Comparison of ENCODE assay signal across 14 cellular contexts in genomic region chr14:100405752-100406455, GRCh38. TPM values are rescaled to one million over a fixed set of nuclear protein-coding genes. Genes with fewer than 3 reads are reported as not detected.
DNase-seq lines count a peak whose midpoint lies in the region; ATAC-seq and FAIRE-seq lines count a peak whose summit lies in the region.
"Had no signal": no experiment of that assay in that cellular context is flagged by ENCODE, and none has a peak within 500 bp of the region (broad histone marks: within the 10 kb centered on the region; RNA-seq: fewer than 3 reads in every experiment).

No MANE protein-coding gene starts in this region.

- no peak for ATAC-seq in T-helper 17 cell
- no peak for ATAC-seq in HG03108 (IDR thresholded peaks at IDR 0.05; ENCODE audit: unreplicated experiment)

- H3K4me2 ChIP-seq in BLaER1: peak overlapping the region; percentile 68

- H3K4me1 Mint-ChIP-seq in T-helper 17 cell: peaks cover 42% of the 10 kb centered on the region

- peak overlapping the region; percentile 50 for H3K27ac ChIP-seq in BLaER1
- H3K27ac ChIP-seq: C4-2B had no signal

- 0 out of 2 replicates have a peak, but pooled peaks cover 11% of the 10 kb centered on the region for H4K20me1 ChIP-seq in BLaER1

- peak overlapping the region; percentile 81 for H3K4me3 Mint-ChIP-seq in T-helper 17 cell
- H3K4me3 Mint-ChIP-seq: activated B cell treated with CpG ODN at 0.5 μM for 24 hours had no signal

- H3K4me1 ChIP-seq in BLaER1: peaks cover 40% of the 10 kb centered on the region

- H3K27ac Mint-ChIP-seq in T-helper 17 cell: peak overlapping the region; percentile 91
- H3K27ac Mint-ChIP-seq: activated B cell treated with CpG ODN at 0.5 μM for 24 hours had no signal

- no peaks in the 10 kb centered on the region for H3K36me3 ChIP-seq in BLaER1

- H3K9ac ChIP-seq in BLaER1: peak overlapping the region; percentile 51; the same call in 1 of the 2 replicates

- no peaks in the 10 kb centered on the region for H3K27me3 ChIP-seq in BLaER1

- H3K36me3 Mint-ChIP-seq in T-helper 17 cell (ENCODE audit: low read depth): peaks cover 2% of the 10 kb centered on the region

- FAIRE-seq in GM19239 (lab: Jason Lieb, UNC): no peak
- FAIRE-seq: astrocyte, frontal cortex had no signal

- H3K4me3 ChIP-seq in BLaER1: no peak overlapping the region

- DNase-seq in COLO668 (lab: John Stamatoyannopoulos, UW; ENCODE audit: unreplicated experiment) (peak; percentile 51), T-helper 17 cell (no peak), mesenteric fat pad (ENCODE audit: low spot score) (peak; percentile 65), GM19239 (ENCODE audit: insufficient read length, low spot score) (no peak)
- DNase-seq in stimulated activated CD8-positive, alpha-beta memory T cell treated with anti-CD3 and anti-CD28 coated beads, Interleukin-4, amount 100 ng/mL, for 48 hours: no peak
- DNase-seq: activated B cell treated with CpG ODN at 0.5 μM for 24 hours; effector CD8-positive, alpha-beta T cell; NCI-H524; stimulated activated CD4-positive, alpha-beta T cell treated with anti-CD3 and anti-CD28 coated beads, Interleukin-4, amount 100 ng/mL, for 4 hours had no signal

- no peaks in the 10 kb centered on the region for H3K27me3 Mint-ChIP-seq in T-helper 17 cell
- H3K27me3 Mint-ChIP-seq: activated B cell treated with CpG ODN at 0.5 μM for 24 hours had no signal

- H3K9me3 ChIP-seq in BLaER1: no peaks in the 10 kb centered on the region
- no peaks in the 10 kb centered on the region for H3K9me3 ChIP-seq in T-helper 17 cell (ENCODE audit: control insufficient read depth, low read length, poor library complexity, severe bottlenecking)

RNA-seq across cellular contexts. Expression of gene WDR25, which starts 29.6 kb away (rescaled TPM):
- total RNA-seq in T-helper 17 cell (1 to 10 TPM; 5.7 to 6.5 TPM), mesenteric fat pad (8.7 TPM)

Comparison
In these comparisons a context has a peak if more than half of its experiments do, and no peak if none do; other contexts are left out.
1. DNase-seq: peak in COLO668 (single experiment) and mesenteric fat pad (single experiment); none in T-helper 17 cell (0 of 3), stimulated activated CD8-positive, alpha-beta memory T cell treated with anti-CD3 and anti-CD28 coated beads, Interleukin-4, amount 100 ng/mL, for 48 hours (single experiment) and GM19239 (single experiment).